Comparison of ENCODE assay signal across 2 cellular contexts in the genomic region with DNA sequence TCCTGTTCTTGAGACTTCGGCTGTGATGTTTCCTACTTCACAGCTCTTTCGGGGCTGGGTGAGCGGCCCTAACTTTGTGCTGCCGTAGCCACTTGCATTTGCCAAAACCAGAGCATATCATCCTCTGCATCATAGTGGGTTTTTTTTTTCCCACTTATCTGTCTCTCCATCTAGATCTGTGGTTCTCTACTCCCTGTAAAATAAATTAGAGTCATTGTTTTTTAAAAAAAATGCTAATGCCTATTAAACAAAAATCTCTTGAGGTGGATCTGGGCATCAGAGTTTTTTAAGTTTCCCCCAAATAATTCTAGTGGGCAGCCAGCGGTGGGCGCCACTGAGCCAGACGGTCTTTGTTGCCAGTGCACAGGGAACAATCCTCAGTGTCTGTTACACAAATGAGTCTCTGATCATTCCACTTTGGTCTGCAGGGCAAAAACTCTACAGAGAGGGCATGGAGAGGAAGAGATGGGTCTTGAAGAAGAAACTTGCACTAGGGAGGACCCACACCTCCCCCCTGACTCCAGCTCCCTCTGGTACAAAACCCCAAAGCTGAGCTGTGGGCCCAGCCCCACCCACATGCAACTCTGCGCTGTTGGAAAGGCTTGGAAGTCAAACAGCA.
TF ChIP-seq lines count a peak whose summit lies in the region.

No MANE protein-coding gene starts in this region.

TF ChIP-seq in liver, 16 proteins besides CTCF, POLR2A, EP300 and RAD21 (continued from another document):
- TF ChIP-seq, protein P1, sequence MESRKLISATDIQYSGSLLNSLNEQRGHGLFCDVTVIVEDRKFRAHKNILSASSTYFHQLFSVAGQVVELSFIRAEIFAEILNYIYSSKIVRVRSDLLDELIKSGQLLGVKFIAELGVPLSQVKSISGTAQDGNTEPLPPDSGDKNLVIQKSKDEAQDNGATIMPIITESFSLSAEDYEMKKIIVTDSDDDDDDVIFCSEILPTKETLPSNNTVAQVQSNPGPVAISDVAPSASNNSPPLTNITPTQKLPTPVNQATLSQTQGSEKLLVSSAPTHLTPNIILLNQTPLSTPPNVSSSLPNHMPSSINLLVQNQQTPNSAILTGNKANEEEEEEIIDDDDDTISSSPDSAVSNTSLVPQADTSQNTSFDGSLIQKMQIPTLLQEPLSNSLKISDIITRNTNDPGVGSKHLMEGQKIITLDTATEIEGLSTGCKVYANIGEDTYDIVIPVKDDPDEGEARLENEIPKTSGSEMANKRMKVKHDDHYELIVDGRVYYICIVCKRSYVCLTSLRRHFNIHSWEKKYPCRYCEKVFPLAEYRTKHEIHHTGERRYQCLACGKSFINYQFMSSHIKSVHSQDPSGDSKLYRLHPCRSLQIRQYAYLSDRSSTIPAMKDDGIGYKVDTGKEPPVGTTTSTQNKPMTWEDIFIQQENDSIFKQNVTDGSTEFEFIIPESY (IDR thresholded peaks at IDR 0.05): no peak
- TF ChIP-seq FOXA1 (IDR thresholded peaks at IDR 0.05) (no peak), SP1 (IDR thresholded peaks at IDR 0.05) (no peak), FOXA2 (IDR thresholded peaks at IDR 0.05) (no peak), HNF4G (IDR thresholded peaks at IDR 0.05) (no peak)
- TF ChIP-seq, protein P2, sequence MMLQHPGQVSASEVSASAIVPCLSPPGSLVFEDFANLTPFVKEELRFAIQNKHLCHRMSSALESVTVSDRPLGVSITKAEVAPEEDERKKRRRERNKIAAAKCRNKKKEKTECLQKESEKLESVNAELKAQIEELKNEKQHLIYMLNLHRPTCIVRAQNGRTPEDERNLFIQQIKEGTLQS (IDR thresholded peaks at IDR 0.05): no peak
- TF ChIP-seq, protein P3, sequence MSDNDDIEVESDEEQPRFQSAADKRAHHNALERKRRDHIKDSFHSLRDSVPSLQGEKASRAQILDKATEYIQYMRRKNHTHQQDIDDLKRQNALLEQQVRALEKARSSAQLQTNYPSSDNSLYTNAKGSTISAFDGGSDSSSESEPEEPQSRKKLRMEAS (IDR thresholded peaks at IDR 0.05): no peak
- TF ChIP-seq, protein P4, sequence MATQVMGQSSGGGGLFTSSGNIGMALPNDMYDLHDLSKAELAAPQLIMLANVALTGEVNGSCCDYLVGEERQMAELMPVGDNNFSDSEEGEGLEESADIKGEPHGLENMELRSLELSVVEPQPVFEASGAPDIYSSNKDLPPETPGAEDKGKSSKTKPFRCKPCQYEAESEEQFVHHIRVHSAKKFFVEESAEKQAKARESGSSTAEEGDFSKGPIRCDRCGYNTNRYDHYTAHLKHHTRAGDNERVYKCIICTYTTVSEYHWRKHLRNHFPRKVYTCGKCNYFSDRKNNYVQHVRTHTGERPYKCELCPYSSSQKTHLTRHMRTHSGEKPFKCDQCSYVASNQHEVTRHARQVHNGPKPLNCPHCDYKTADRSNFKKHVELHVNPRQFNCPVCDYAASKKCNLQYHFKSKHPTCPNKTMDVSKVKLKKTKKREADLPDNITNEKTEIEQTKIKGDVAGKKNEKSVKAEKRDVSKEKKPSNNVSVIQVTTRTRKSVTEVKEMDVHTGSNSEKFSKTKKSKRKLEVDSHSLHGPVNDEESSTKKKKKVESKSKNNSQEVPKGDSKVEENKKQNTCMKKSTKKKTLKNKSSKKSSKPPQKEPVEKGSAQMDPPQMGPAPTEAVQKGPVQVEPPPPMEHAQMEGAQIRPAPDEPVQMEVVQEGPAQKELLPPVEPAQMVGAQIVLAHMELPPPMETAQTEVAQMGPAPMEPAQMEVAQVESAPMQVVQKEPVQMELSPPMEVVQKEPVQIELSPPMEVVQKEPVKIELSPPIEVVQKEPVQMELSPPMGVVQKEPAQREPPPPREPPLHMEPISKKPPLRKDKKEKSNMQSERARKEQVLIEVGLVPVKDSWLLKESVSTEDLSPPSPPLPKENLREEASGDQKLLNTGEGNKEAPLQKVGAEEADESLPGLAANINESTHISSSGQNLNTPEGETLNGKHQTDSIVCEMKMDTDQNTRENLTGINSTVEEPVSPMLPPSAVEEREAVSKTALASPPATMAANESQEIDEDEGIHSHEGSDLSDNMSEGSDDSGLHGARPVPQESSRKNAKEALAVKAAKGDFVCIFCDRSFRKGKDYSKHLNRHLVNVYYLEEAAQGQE (IDR thresholded peaks at IDR 0.05): no peak

TF ChIP-seq in HepG2, 621 proteins besides CTCF, POLR2A, EP300 and RAD21 (continued from another document):
- TF ChIP-seq KLF15 (CRISPR knock-in tag; IDR thresholded peaks at IDR 0.05; ENCODE audit: borderline replicate concordance): no peak
- TF ChIP-seq ZNF530 (CRISPR knock-in tag; IDR thresholded peaks at IDR 0.05; ENCODE audit: low read depth): no peak
- no peak for TF ChIP-seq GABPA (IDR thresholded peaks at IDR 0.05; ENCODE audit: low read depth, low read length)
- TF ChIP-seq GABPA (CRISPR knock-in tag; IDR thresholded peaks at IDR 0.05; ENCODE audit: low read depth): no peak
- TF ChIP-seq ZNF10 (CRISPR knock-in tag; IDR thresholded peaks at IDR 0.05; ENCODE audit: borderline replicate concordance, low read depth): no peak
- TF ChIP-seq, protein P5, sequence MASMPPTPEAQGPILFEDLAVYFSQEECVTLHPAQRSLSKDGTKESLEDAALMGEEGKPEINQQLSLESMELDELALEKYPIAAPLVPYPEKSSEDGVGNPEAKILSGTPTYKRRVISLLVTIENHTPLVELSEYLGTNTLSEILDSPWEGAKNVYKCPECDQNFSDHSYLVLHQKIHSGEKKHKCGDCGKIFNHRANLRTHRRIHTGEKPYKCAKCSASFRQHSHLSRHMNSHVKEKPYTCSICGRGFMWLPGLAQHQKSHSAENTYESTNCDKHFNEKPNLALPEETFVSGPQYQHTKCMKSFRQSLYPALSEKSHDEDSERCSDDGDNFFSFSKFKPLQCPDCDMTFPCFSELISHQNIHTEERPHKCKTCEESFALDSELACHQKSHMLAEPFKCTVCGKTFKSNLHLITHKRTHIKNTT (CRISPR knock-in tag; IDR thresholded peaks at IDR 0.05): no peak
- no peak for TF ChIP-seq SKI (IDR thresholded peaks at IDR 0.05; ENCODE audit: partially characterized antibody)
